ENCODE assay signal across 1 cellular context in genomic region chr1:214306270-214306669, GRCh38.
TF ChIP-seq lines count a peak whose summit lies in the region.

No MANE protein-coding gene starts in this region.

TF ChIP-seq in GM23338, 12 proteins besides CTCF, POLR2A, EP300 and RAD21:
- TF ChIP-seq ZNF462 (CRISPR knock-in tag; IDR thresholded peaks at IDR 0.05) = no peak
- no peak for TF ChIP-seq POLR2AphosphoS5 (IDR thresholded peaks at IDR 0.05; ENCODE audit: low read depth)
- no peak for TF ChIP-seq EZH2phosphoT487 (IDR thresholded peaks at IDR 0.05; ENCODE audit: unreplicated experiment)
- no peak for TF ChIP-seq STAT1 (IDR thresholded peaks at IDR 0.05; ENCODE audit: unreplicated experiment)
- no peak for TF ChIP-seq ETS1 (IDR thresholded peaks at IDR 0.05)
- TF ChIP-seq NANOG (IDR thresholded peaks at IDR 0.05; ENCODE audit: borderline replicate concordance) = no peak
TF ChIP-seq in GM23338: peak in this region for 0.
